Comparison of ENCODE assay signal across 1 cellular context in the genomic region with DNA sequence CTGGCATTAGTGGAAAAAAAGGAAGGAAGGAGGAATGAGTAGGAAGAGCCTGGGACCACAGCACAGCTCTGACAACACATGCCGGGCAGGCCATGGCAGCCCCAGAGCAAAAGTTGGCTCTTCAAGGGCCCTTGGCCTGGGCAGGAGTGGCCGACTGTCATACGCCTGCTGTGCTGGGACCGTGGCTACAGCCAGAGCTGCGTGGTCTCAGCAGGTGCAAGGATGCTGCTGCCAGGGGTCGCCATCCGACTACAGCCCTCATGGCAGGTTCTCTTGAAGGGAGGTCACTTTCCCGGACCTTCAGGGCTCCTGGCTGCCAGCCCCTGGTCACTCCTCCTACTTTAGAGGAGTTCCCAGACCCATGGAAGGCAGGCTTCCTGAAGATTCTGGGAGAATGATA.
TF ChIP-seq lines count a peak whose summit lies in the region.

No MANE protein-coding gene starts in this region.

TF ChIP-seq in IMR-90, 13 proteins besides CTCF, POLR2A, EP300 and RAD21:
- TF ChIP-seq, protein P1, sequence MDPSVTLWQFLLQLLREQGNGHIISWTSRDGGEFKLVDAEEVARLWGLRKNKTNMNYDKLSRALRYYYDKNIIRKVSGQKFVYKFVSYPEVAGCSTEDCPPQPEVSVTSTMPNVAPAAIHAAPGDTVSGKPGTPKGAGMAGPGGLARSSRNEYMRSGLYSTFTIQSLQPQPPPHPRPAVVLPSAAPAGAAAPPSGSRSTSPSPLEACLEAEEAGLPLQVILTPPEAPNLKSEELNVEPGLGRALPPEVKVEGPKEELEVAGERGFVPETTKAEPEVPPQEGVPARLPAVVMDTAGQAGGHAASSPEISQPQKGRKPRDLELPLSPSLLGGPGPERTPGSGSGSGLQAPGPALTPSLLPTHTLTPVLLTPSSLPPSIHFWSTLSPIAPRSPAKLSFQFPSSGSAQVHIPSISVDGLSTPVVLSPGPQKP (IDR thresholded peaks at IDR 0.05; ENCODE audit: borderline replicate concordance, low read depth, low read length), result no peak
- no peak for TF ChIP-seq RCOR1 (IDR thresholded peaks at IDR 0.05; ENCODE audit: insufficient replicate concordance, low read length)
- TF ChIP-seq NFE2L2 (IDR thresholded peaks at IDR 0.05; ENCODE audit: low read depth, low read length), result no peak
- no peak for TF ChIP-seq MXI1 (IDR thresholded peaks at IDR 0.05; ENCODE audit: borderline replicate concordance, low read depth, low read length)
- no peak for TF ChIP-seq FOS (IDR thresholded peaks at IDR 0.05; ENCODE audit: low read depth, low read length)
- no peak for TF ChIP-seq CEBPB (IDR thresholded peaks at IDR 0.05; ENCODE audit: low read depth, low read length)
- no peak for TF ChIP-seq BHLHE40 (IDR thresholded peaks at IDR 0.05; ENCODE audit: low read depth, low read length)
